Comparison of ENCODE assay signal across 14 cellular contexts in the genomic region with DNA sequence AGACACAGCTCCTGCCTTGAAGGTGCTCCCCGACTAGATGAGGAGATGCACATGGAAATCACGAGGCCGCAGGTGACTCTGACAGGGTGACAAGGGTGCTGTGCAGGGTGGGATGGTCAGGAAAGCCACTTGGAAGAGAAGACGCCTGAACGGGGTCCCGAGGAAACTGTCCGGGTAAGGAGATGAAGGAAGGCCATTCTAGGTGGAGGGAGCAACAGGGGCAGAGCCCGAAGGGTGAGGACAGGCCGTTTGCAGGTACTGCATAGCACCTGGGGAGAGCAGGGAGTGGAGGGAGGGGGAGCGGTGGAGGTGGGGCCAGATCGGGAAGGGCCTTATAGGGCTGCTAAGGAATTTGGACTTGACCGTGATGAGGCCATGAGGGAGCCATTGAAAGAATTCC.
"Had no signal": no experiment of that assay in that cellular context is flagged by ENCODE, and none has a peak within 500 bp of the region (broad histone marks: within the 10 kb centered on the region; RNA-seq: fewer than 3 reads in every experiment).

No MANE protein-coding gene starts in this region.

- DNase-seq: esophagus squamous epithelium; foreskin fibroblast; glutamatergic neuron; immature natural killer cell; kidney; left cardiac atrium; naive thymus-derived CD4-positive, alpha-beta T cell; nephron progenitor cell; sigmoid colon; stimulated activated CD4-positive, alpha-beta T cell treated with anti-CD3 and anti-CD28 coated beads, Interleukin-12 subunit alpha, Interleukin-12 subunit beta, amount 100 ng/mL, for 4 hours; stimulated activated naive CD4-positive, alpha-beta T cell treated with Interleukin-2 at 50 U/mL for 16 hours had no signal

- H3K9me3 Mint-ChIP-seq: naive thymus-derived CD4-positive, alpha-beta T cell had no signal

- H3K36me3 ChIP-seq: esophagus squamous epithelium, gastroesophageal sphincter, right atrium auricular region, sigmoid colon had no signal

- H3K27me3 ChIP-seq: esophagus squamous epithelium, right atrium auricular region, sigmoid colon had no signal

- H3K27ac Mint-ChIP-seq: immature natural killer cell; naive thymus-derived CD4-positive, alpha-beta T cell had no signal

- H3K36me3 Mint-ChIP-seq: immature natural killer cell had no signal

- H3K4me1 Mint-ChIP-seq: immature natural killer cell had no signal

- H3K4me3 Mint-ChIP-seq: immature natural killer cell; naive thymus-derived CD4-positive, alpha-beta T cell; nephron progenitor cell had no signal

- H3K9me3 ChIP-seq: esophagus squamous epithelium, gastroesophageal sphincter, right atrium auricular region, sigmoid colon had no signal

- ATAC-seq: gastroesophageal sphincter; left cardiac atrium; naive thymus-derived CD4-positive, alpha-beta T cell had no signal

- H3K4me1 ChIP-seq: gastroesophageal sphincter, sigmoid colon had no signal

- H3K27ac ChIP-seq: esophagus squamous epithelium, gastroesophageal sphincter, right atrium auricular region, sigmoid colon, skin epidermis had no signal

- H3K4me3 ChIP-seq: esophagus squamous epithelium, gastroesophageal sphincter, right atrium auricular region, sigmoid colon, skin epidermis had no signal
